In genomic region chr2:140586379-140586778, GRCh38 we compare ENCODE assay signal across 8 cellular contexts.
DNase-seq lines count a peak whose midpoint lies in the region; TF ChIP-seq lines count a peak whose summit lies in the region.

No MANE protein-coding gene starts in this region.

- H3K27me3 ChIP-seq in HAP-1 (ENCODE audit: low read depth) = no peaks in the 10 kb centered on the region
- H3K27me3 ChIP-seq in smooth muscle cell (ENCODE audit: low read depth) = no peaks in the 10 kb centered on the region

- H3K9me3 ChIP-seq in HAP-1 = no peaks in the 10 kb centered on the region
- no peaks in the 10 kb centered on the region for H3K9me3 ChIP-seq in smooth muscle cell (replicated peaks; ENCODE audit: low read depth)

- 63% methylated on average over 2 of the region's 2 CpGs for WGBS in smooth muscle cell (ENCODE audit: low lambda C conversion rate)

- H3K36me3 ChIP-seq in HAP-1 (replicated peaks) = no peaks in the 10 kb centered on the region
- no peaks in the 10 kb centered on the region for H3K36me3 ChIP-seq in smooth muscle cell (ENCODE audit: low read depth)

- no peak overlapping the region for H3K4me3 ChIP-seq in HAP-1
- H3K4me3 ChIP-seq in cardiac fibroblast (replicated peaks in 1 of 2; ENCODE audit: low read depth in 2 of 2, low read length in 2 of 2) = no peak overlapping the region
- H3K4me3 ChIP-seq in smooth muscle cell = no peak overlapping the region

- no peak overlapping the region for H3K27ac ChIP-seq in smooth muscle cell (ENCODE audit: low read depth)

- H3K4me2 ChIP-seq in smooth muscle cell = no peak overlapping the region

- no peaks in the 10 kb centered on the region for H3K4me1 ChIP-seq in HAP-1
- H3K4me1 ChIP-seq in smooth muscle cell (ENCODE audit: low read depth) = no peaks in the 10 kb centered on the region

- TF ChIP-seq CTCF in GM13976 (IDR thresholded peaks at IDR 0.05; ENCODE audit: borderline replicate concordance, control extremely low read depth, extremely low read depth, insufficient read depth, missing control alignments) (peak; percentile 64), cardiac fibroblast (IDR thresholded peaks at IDR 0.05; ENCODE audit: low read depth, low read length) (peak; percentile 40), smooth muscle cell (IDR thresholded peaks at IDR 0.05; ENCODE audit: borderline replicate concordance, insufficient read depth, poor library complexity, severe bottlenecking) (peak; percentile 28)

- H3K79me2 ChIP-seq in smooth muscle cell (ENCODE audit: low read depth) = no peaks in the 10 kb centered on the region

- no peaks in the 10 kb centered on the region for H3F3A ChIP-seq in smooth muscle cell (ENCODE audit: low read depth)

- no peaks in the 10 kb centered on the region for H4K20me1 ChIP-seq in smooth muscle cell (ENCODE audit: low read depth)

- no peak overlapping the region for H3K9ac ChIP-seq in smooth muscle cell (ENCODE audit: low read depth)

- H2AFZ ChIP-seq in smooth muscle cell (ENCODE audit: low read depth) = no peak overlapping the region

- in situ Hi-C loops in GM13976 (cut with MboI; ENCODE audit: low sequenced_read_pairs, unreplicated experiment) = no loop called here
- in situ Hi-C loops in HAP-1 (cut with MboI; ENCODE audit: low sequenced_read_pairs) = no loop called here

- peak; percentile 22 for DNase-seq in GM13976 (ENCODE audit: low spot score)
- peak; percentile 39 to 62 for DNase-seq in HAP-1 (ENCODE audit: low spot score in 2 of 2)
- DNase-seq in Kasumi-1 (lab: John Stamatoyannopoulos, UW) = peak; percentile 60 to 70
- peak; percentile 10 to 28 for DNase-seq in cardiac fibroblast (ENCODE audit: low read depth in 2 of 2)
- no peak for DNase-seq in smooth muscle cell (lab: John Stamatoyannopoulos, UW; ENCODE audit: unreplicated experiment)
- no peak for DNase-seq in NK-92 treated with Interleukin-12 subunit alpha and Interleukin-12 subunit beta, amount 100 ng/mL, for 24 hours (lab: John Stamatoyannopoulos, UW)
- DNase-seq in NCI-H510A (lab: John Stamatoyannopoulos, UW) = no peak
- no peak for DNase-seq in SW480 (ENCODE audit: low spot score)

Comparison
In these comparisons a context has a peak if more than half of its experiments do, and no peak if none do; other contexts are left out.
1. DNase-seq: peak in GM13976 (single experiment), HAP-1 (2 of 2), Kasumi-1 (2 of 2) and cardiac fibroblast (2 of 2); none in smooth muscle cell (single experiment), NK-92 treated with Interleukin-12 subunit alpha and Interleukin-12 subunit beta, amount 100 ng/mL, for 24 hours (single experiment), NCI-H510A (single experiment) and SW480 (single experiment).
2. Peak in every context shown above with its lines, with median percentiles within 50 percentile points of each other: CTCF ChIP-seq.